25 cellular contexts compared by ENCODE assay signal in genomic region chr6:67016921-67017460, GRCh38.
"Had no signal": no experiment of that assay in that cellular context is flagged by ENCODE, and none has a peak within 500 bp of the region (broad histone marks: within the 10 kb centered on the region; RNA-seq: fewer than 3 reads in every experiment).

No MANE protein-coding gene starts in this region.

- H3K36me3 ChIP-seq: brain microvascular endothelial cell, gastrocnemius medialis, heart left ventricle, WERI-Rb-1 had no signal

- H3K27me3 ChIP-seq: brain microvascular endothelial cell, gastrocnemius medialis, heart left ventricle had no signal

- ATAC-seq: activated CD4-positive, CD25-positive, alpha-beta regulatory T cell treated with anti-CD3 and anti-CD28 coated beads, Interleukin-2, amount 50 U/mL, for 24 hours; activated CD8-positive, alpha-beta T cell treated with anti-CD3 and anti-CD28 coated beads for 36 hours; activated T-cell treated with anti-CD3 and anti-CD28 coated beads, Interleukin-2, amount 50 U/mL, for 4 hours; activated T-helper 17 cell treated with anti-CD3 and anti-CD28 coated beads, Interleukin-2, amount 50 U/mL, for 72 hours; esophagus mucosa; gastrocnemius medialis; heart left ventricle; T-helper 17 cell had no signal

- H3K4me3 ChIP-seq: gastrocnemius medialis, heart left ventricle had no signal

- H3K27ac ChIP-seq: brain microvascular endothelial cell, gastrocnemius medialis, heart left ventricle, WERI-Rb-1 had no signal

- DNase-seq: activated B cell treated with CpG ODN at 0.5 μM for 24 hours; activated CD4-positive, alpha-beta T cell treated with anti-CD3 and anti-CD28 coated beads for 48 hours; activated CD4-positive, alpha-beta T cell treated with anti-CD3 and anti-CD28 coated beads, Interleukin-2, amount 50 U/mL, for 1 hour; activated CD4-positive, alpha-beta T cell treated with anti-CD3 and anti-CD28 coated beads, Interleukin-2, amount 50 U/mL, for 48 hours; activated CD8-positive, alpha-beta memory T cell treated with anti-CD3 and anti-CD28 coated beads for 24 hours; activated CD8-positive, alpha-beta T cell treated with anti-CD3 and anti-CD28 coated beads for 36 hours; activated effector memory CD4-positive, alpha-beta T cell treated with Interleukin-2 at 50 U/mL for 16 hours; activated gamma-delta T cell treated with Interleukin-2 at 50 U/mL for 16 hours; activated naive CD4-positive, alpha-beta T cell treated with anti-CD3 and anti-CD28 coated beads, Interleukin-2, amount 50 U/mL, for 16 hours; activated naive CD4-positive, alpha-beta T cell treated with Interleukin-2 at 50 U/mL for 16 hours; activated T-cell treated with anti-CD3 and anti-CD28 coated beads, Interleukin-2, amount 50 U/mL, for 4 hours; amniotic stem cell; anterior cingulate cortex; brain microvascular endothelial cell; effector CD8-positive, alpha-beta T cell; gastrocnemius medialis; glutamatergic neuron; heart left ventricle; T-helper 1 cell; T-helper 17 cell; T1000; WERI-Rb-1 had no signal

- H3K4me1 ChIP-seq: gastrocnemius medialis, heart left ventricle had no signal
